In genomic region chr6:20400476-20401402, GRCh38 we compare ENCODE assay signal across 8 cellular contexts. TPM values are rescaled to one million over a fixed set of nuclear protein-coding genes. Genes with fewer than 3 reads are reported as not detected.
DNase-seq lines count a peak whose midpoint lies in the region; ATAC-seq, FAIRE-seq and TF ChIP-seq lines count a peak whose summit lies in the region.

No MANE protein-coding gene starts in this region.

- H3K9ac ChIP-seq in mammary epithelial cell (ENCODE audit: insufficient read depth, low read length), result peak overlapping the region; percentile 86
- peak overlapping the region; percentile 12 to 68 for H3K9ac ChIP-seq in kidney (ENCODE audit: low read length in 2 of 2)

- dilution Hi-C loops in mammary epithelial cell (cut with HindIII; ENCODE audit: low sequenced_read_pairs), result no loop called here

- H4K20me1 ChIP-seq in mammary epithelial cell (ENCODE audit: insufficient read depth, low read length), result no peaks in the 10 kb centered on the region

- 2% methylated on average over 20 of the region's 29 CpGs for WGBS in mammary epithelial cell (ENCODE audit: low coverage, missing lambda C conversion rate)

- H3K9me3 ChIP-seq in AG04450 (ENCODE audit: control insufficient read depth, insufficient read depth, low read length), result no peaks in the 10 kb centered on the region; the same call in none of the 2 replicates
- H3K9me3 ChIP-seq in mammary epithelial cell (replicated peaks; ENCODE audit: insufficient read depth, low read length), result no peaks in the 10 kb centered on the region
- no peaks in the 10 kb centered on the region for H3K9me3 ChIP-seq in kidney (ENCODE audit: control insufficient read depth in 1 of 2, low read length in 2 of 2)

- TF ChIP-seq CTCF in AG04450 (IDR thresholded peaks at IDR 0.05; ENCODE audit: low read depth, low read length) (peak; percentile 47), mammary epithelial cell (conservative IDR thresholded peaks at IDR 0.05 in 1 of 2, IDR thresholded peaks at IDR 0.05 in 1 of 2; ENCODE audit: extremely low read depth in 1 of 2, insufficient read depth in 1 of 2, low read depth in 1 of 2, low read length in 2 of 2) (peak; percentile 25 to 41), kidney (IDR thresholded peaks at IDR 0.05; ENCODE audit: borderline replicate concordance, extremely low read depth, insufficient read depth) (peak; percentile 37)

- H3K36me3 ChIP-seq in mammary epithelial cell (ENCODE audit: insufficient read depth, low read length), result no peaks in the 10 kb centered on the region
- no peaks in the 10 kb centered on the region for H3K36me3 ChIP-seq in kidney (ENCODE audit: control insufficient read depth in 1 of 2, insufficient read depth in 2 of 2, low read length in 2 of 2)

- no peaks in the 10 kb centered on the region for H3K27me3 ChIP-seq in AG04450 (ENCODE audit: control insufficient read depth, insufficient read depth, low read length)
- no peaks in the 10 kb centered on the region for H3K27me3 ChIP-seq in mammary epithelial cell (ENCODE audit: insufficient read depth, low read length)

- peak overlapping the region; percentile 96 for H3K4me2 ChIP-seq in mammary epithelial cell (ENCODE audit: insufficient read depth, low read depth, low read length)

- H3K27ac ChIP-seq in AG04450 (ENCODE audit: low read depth, low read length) (peak overlapping the region; percentile 11), mammary epithelial cell (ENCODE audit: insufficient read depth, low read depth, low read length) (peak overlapping the region; percentile 85), kidney (ENCODE audit: low read depth in 2 of 2, low read length in 2 of 2) (peak overlapping the region; percentile 49 to 53)

- in situ Hi-C loops in mammary epithelial cell (cut with MboI; ENCODE audit: low sequenced_read_pairs in 2 of 2), result loop anchor here in 1 of 2 donors (25.0 kb wide), 1 partner anchor 137 kb away; the partner anchor contains the start of gene CDKAL1

- H3K4me1 Mint-ChIP-seq in T-helper 1 cell treated with Interleukin-12 subunit alpha and Interleukin-12 subunit beta and Interleukin-4 antibody, amounts not matched to agents 30 μg/mL and 1 μg/mL, for 36 hours (ENCODE audit: low read depth), result peaks cover 40% of the 10 kb centered on the region

- ATAC-seq in GM19463 (IDR thresholded peaks at IDR 0.05; ENCODE audit: unreplicated experiment), result peak; percentile 0

- no peak for FAIRE-seq in kidney (lab: Jason Lieb, UNC)

- intact Hi-C loops in mammary epithelial cell (cut with micrococcal nuclease) (loop anchor here (2.0 to 10.0 kb wide), 3 partner anchors 110 to 1467 kb away; no protein-coding TSS in a partner anchor), kidney (cut with DNase I) (no loop called here)

- H3K79me2 ChIP-seq in mammary epithelial cell (ENCODE audit: insufficient read depth, low read length), result peaks cover 35% of the 10 kb centered on the region

- peaks cover 3% of the 10 kb centered on the region for H3K27me3 Mint-ChIP-seq in T-helper 1 cell treated with Interleukin-12 subunit alpha and Interleukin-12 subunit beta and Interleukin-4 antibody, amounts not matched to agents 30 μg/mL and 1 μg/mL, for 36 hours (ENCODE audit: low read depth)

- H3K27ac Mint-ChIP-seq in T-helper 1 cell treated with Interleukin-12 subunit alpha and Interleukin-12 subunit beta and Interleukin-4 antibody, amounts not matched to agents 30 μg/mL and 1 μg/mL, for 36 hours, result peak overlapping the region; percentile 93

- H3K4me1 ChIP-seq in mammary epithelial cell (ENCODE audit: insufficient read depth, low read length) (peaks cover 4% of the 10 kb centered on the region), kidney (ENCODE audit: control insufficient read depth in 1 of 2, insufficient read depth in 1 of 2, low read depth in 1 of 2, low read length in 2 of 2) (no peaks in the 10 kb centered on the region)

- peak overlapping the region; percentile 81 for H2AFZ ChIP-seq in mammary epithelial cell (ENCODE audit: low read depth, low read length)

- CTCF ChIA-PET in AG04450 (lab: Charles Lee) (interaction anchor here (0.6 to 2.4 kb wide), 5 partner anchors 83 to 130 kb away, joined by 3 to 9 read pairs (median 3); no protein-coding TSS in a partner anchor), mammary epithelial cell (lab: Charles Lee; ENCODE audit: low non-redundant PET) (interaction anchor here (0.6 to 0.7 kb wide), 2 partner anchors 132 to 1236 kb away, joined by 3 to 4 read pairs; no protein-coding TSS in a partner anchor)

- POLR2A ChIA-PET in AG04450 (lab: Yijun Ruan, JAX), result no interaction called here

- H3K4me3 Mint-ChIP-seq in T-helper 1 cell treated with Interleukin-12 subunit alpha and Interleukin-12 subunit beta and Interleukin-4 antibody, amounts not matched to agents 30 μg/mL and 1 μg/mL, for 36 hours, result peak overlapping the region; percentile 94

- no peak for DNase-seq in AG04450 (ENCODE audit: low read depth, low spot score)
- peak; percentile 75 for DNase-seq in NCI-H1417 treated with DMSO at 0.1 percent for 48 hours (lab: John Stamatoyannopoulos, UW)
- DNase-seq in mammary epithelial cell, result peak; percentile 40
- peak; percentile 84 for DNase-seq in kidney
- DNase-seq in stimulated activated CD4-positive, alpha-beta T cell treated with anti-CD3 and anti-CD28 coated beads, Interleukin-12 subunit alpha, Interleukin-12 subunit beta, amount 100 ng/mL, for 48 hours (ENCODE audit: low read depth in 2 of 3, low spot score in 1 of 3), result peak; percentile 21 to 35 (median 29)
- DNase-seq in dedifferentiated amniotic fluid mesenchymal stem cell (ENCODE audit: extremely low spot score), result no peak

- peaks cover 14% of the 10 kb centered on the region for H3K36me3 Mint-ChIP-seq in T-helper 1 cell treated with Interleukin-12 subunit alpha and Interleukin-12 subunit beta and Interleukin-4 antibody, amounts not matched to agents 30 μg/mL and 1 μg/mL, for 36 hours (ENCODE audit: low read depth)

- no peaks in the 10 kb centered on the region for H3K9me3 Mint-ChIP-seq in T-helper 1 cell treated with Interleukin-12 subunit alpha and Interleukin-12 subunit beta and Interleukin-4 antibody, amounts not matched to agents 30 μg/mL and 1 μg/mL, for 36 hours

- peak overlapping the region; percentile 87 for H3K4me3 ChIP-seq in AG04450 (ENCODE audit: low read depth, low read length)
- peak overlapping the region; percentile 61 to 78 (median 62) for H3K4me3 ChIP-seq in mammary epithelial cell (replicated peaks in 1 of 3; ENCODE audit: insufficient read depth in 1 of 3, low read depth in 2 of 3, low read length in 3 of 3)
- peak overlapping the region; percentile 86 to 91 for H3K4me3 ChIP-seq in kidney (ENCODE audit: low read length in 2 of 2)

- TSS peak; percentile 49 for BruUV-seq in mammary epithelial cell (replicated peaks; lab: Mats Ljungman, UMichigan)

RNA-seq across cellular contexts. Expression of gene E2F3, which starts 0.9 kb away (rescaled TPM):
- polyA plus RNA-seq in AG04450 (2011; rRNA removed) (10.4 and 10.7 TPM in 2 replicates), mammary epithelial cell (9.5 TPM), kidney (ENCODE audit: insufficient read depth, low read depth, low replicate concordance) (3.7 TPM)
- polyA minus RNA-seq in AG04450 (2011; rRNA and poly(A)+ RNA removed), result 9.1 and 9.5 TPM in 2 replicates
- total RNA-seq in mammary epithelial cell (10 to 100 TPM; 10.7 to 15.8 TPM), kidney (11.0 TPM)
- polyA minus RNA-seq in mammary epithelial cell, result 7.5 TPM

Comparison
In these comparisons a context has a peak if more than half of its experiments do, and no peak if none do; other contexts are left out.
1. DNase-seq: peak in NCI-H1417 treated with DMSO at 0.1 percent for 48 hours (single experiment), mammary epithelial cell (single experiment), kidney (single experiment) and stimulated activated CD4-positive, alpha-beta T cell treated with anti-CD3 and anti-CD28 coated beads, Interleukin-12 subunit alpha, Interleukin-12 subunit beta, amount 100 ng/mL, for 48 hours (3 of 3); none in AG04450 (single experiment) and dedifferentiated amniotic fluid mesenchymal stem cell (single experiment).
2. H3K27ac ChIP-seq: peak in every context shown above with its lines; median percentile 85 in mammary epithelial cell; 51 in kidney; 11 in AG04450.
3. Peak in every context shown above with its lines, with median percentiles within 50 percentile points of each other: H3K4me3 ChIP-seq and CTCF ChIP-seq.